In the genomic region with DNA sequence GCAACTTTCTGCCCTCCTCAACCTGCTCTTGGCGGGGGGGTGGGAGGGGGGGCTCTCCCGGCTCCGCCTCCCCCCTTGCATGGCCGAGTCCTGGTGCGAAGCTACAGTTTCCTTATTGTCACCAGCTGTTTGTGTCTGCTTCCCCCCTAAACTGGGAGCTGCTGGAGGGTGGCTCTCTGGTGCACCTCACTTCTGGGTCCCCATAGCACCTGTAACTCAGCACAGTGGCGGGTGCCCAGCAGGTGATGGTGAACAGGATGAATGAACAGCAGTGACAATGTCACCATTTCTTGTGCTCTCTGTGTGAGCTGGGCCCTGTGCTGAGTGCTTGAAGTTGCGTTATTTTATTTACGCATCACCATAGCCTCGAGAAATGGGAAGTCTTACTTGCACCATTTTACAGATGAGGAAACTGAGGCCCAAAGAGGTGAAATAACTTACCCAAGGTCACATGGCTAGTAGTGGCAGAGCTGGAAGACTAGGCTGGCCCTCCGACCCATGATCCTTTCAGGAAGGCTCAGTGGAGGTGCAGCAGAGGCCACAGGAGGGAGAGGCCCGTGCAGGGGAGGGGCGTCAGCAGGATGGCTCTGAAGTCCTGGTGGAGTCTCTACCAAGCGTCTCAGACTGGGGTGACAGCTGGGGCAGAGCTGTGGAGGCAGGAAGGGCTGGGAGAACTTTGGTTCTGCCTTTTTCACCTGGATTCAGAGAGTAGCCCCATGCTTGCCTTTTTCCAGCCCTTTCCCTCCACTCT, we compare ENCODE assay signal across 21 cellular contexts. TPM values are rescaled to one million over a fixed set of nuclear protein-coding genes. Genes with fewer than 3 reads are reported as not detected.
A peak's percentile ranks its signal among the peaks of the same experiment; 100 is the strongest.
DNase-seq lines count a peak whose midpoint lies in the region; ATAC-seq and TF ChIP-seq lines count a peak whose summit lies in the region.
"Had no signal": no experiment of that assay in that cellular context is flagged by ENCODE, and none has a peak within 500 bp of the region (broad histone marks: within the 10 kb centered on the region; RNA-seq: fewer than 3 reads in every experiment).

No MANE protein-coding gene starts in this region.

- no peak overlapping the region for H3K4ac ChIP-seq in neuronal stem cell (ENCODE audit: low read length)

- no peak overlapping the region for H3K18ac ChIP-seq in neuronal stem cell (ENCODE audit: low read length)

- H3K4me3 Mint-ChIP-seq in natural killer cell treated with Interleukin-12 subunit alpha and Interleukin-12 subunit beta and Interleukin-15 and Interleukin-18, amount 100 ng/mL, for 72 hours, result no peak overlapping the region
- H3K4me3 Mint-ChIP-seq in natural killer cell, result no peak overlapping the region
- H3K4me3 Mint-ChIP-seq: CD14-positive monocyte had no signal

- no peak overlapping the region for H2AFZ ChIP-seq in neuronal stem cell (ENCODE audit: low read length)

- no peaks in the 10 kb centered on the region for H3K9me3 ChIP-seq in neuronal stem cell (replicated peaks in 1 of 2; ENCODE audit: control insufficient read depth in 2 of 2, insufficient read depth in 1 of 2, low read depth in 1 of 2, low read length in 2 of 2)

- H2AK5ac ChIP-seq in neuronal stem cell (ENCODE audit: low read depth, low read length), result peak overlapping the region; percentile 33

- H3K27me3 ChIP-seq in neuronal stem cell (ENCODE audit: control insufficient read depth in 3 of 3, insufficient read depth in 3 of 3, low read depth in 1 of 3, low read length in 3 of 3), result no peaks in the 10 kb centered on the region

- H2BK5ac ChIP-seq in neuronal stem cell (ENCODE audit: low read length), result no peak overlapping the region

- no peak overlapping the region for H3K27ac ChIP-seq in neuronal stem cell (replicated peaks; ENCODE audit: low read length)

- intact Hi-C loops in natural killer cell (cut with micrococcal nuclease), result no loop called here

- H3K27ac Mint-ChIP-seq in natural killer cell treated with Interleukin-12 subunit alpha and Interleukin-12 subunit beta and Interleukin-15 and Interleukin-18, amount 100 ng/mL, for 72 hours, result no peak overlapping the region
- H3K27ac Mint-ChIP-seq in natural killer cell, result no peak overlapping the region
- H3K27ac Mint-ChIP-seq: CD14-positive monocyte had no signal

- H4K8ac ChIP-seq in neuronal stem cell (ENCODE audit: low read depth, low read length), result no peak overlapping the region

- H3K36me3 Mint-ChIP-seq in natural killer cell treated with Interleukin-12 subunit alpha and Interleukin-12 subunit beta and Interleukin-15 and Interleukin-18, amount 100 ng/mL, for 72 hours, result no peaks in the 10 kb centered on the region
- H3K36me3 Mint-ChIP-seq in natural killer cell, result no peaks in the 10 kb centered on the region

- no peak overlapping the region for H3K9ac ChIP-seq in neuronal stem cell (ENCODE audit: low read depth, low read length, poor library complexity)

- DNase-seq in natural killer cell treated with Interleukin-12 subunit alpha and Interleukin-12 subunit beta and Interleukin-15 and Interleukin-18, amount 100 ng/mL, for 72 hours (ENCODE audit: low spot score), result peak; percentile 31
- DNase-seq in natural killer cell (no peak), ecto neural progenitor cell (ENCODE audit: low spot score) (peak; percentile 26), neuronal stem cell (ENCODE audit: low spot score) (no peak), NK-92 (lab: John Stamatoyannopoulos, UW; ENCODE audit: unreplicated experiment) (no peak), cerebellar nuclear complex (lab: John Stamatoyannopoulos, UW) (no peak)
- no peak for DNase-seq in activated CD8-positive, alpha-beta memory T cell treated with anti-CD3 and anti-CD28 coated beads, Interleukin-2, amount 50 U/mL, for 4 hours
- DNase-seq: ACHN, AML-193, COR-L47, DMS153, IMR-90, Kasumi-1, NCI-H1105, NCI-H1694, NCI-H2107, NCI-H2227 treated with DMSO at 0.1 percent for 48 hours, NCI-H524, SHP77 had no signal

- no peak overlapping the region for H3K4me2 ChIP-seq in neuronal stem cell (ENCODE audit: insufficient read depth, low read length, poor library complexity, severe bottlenecking)

- H3K23ac ChIP-seq in neuronal stem cell (ENCODE audit: low read depth, low read length, poor library complexity), result no peak overlapping the region

- peaks cover 34 to 56% of the 10 kb centered on the region in 2 donors for H3K36me3 ChIP-seq in neuronal stem cell (replicated peaks in 1 of 2; ENCODE audit: control insufficient read depth in 2 of 2, insufficient read depth in 2 of 2, low read length in 2 of 2)

- WGBS in neuronal stem cell (ENCODE audit: extremely low coverage in 2 of 2, insufficient read length in 2 of 2, insufficient replicate concordance in 1 of 2), 2 donors, result no CpG with 5 or more reads among the region's 13 CpGs

- peaks cover 5 to 6% of the 10 kb centered on the region in 2 donors for H3K4me1 Mint-ChIP-seq in natural killer cell treated with Interleukin-12 subunit alpha and Interleukin-12 subunit beta and Interleukin-15 and Interleukin-18, amount 100 ng/mL, for 72 hours (ENCODE audit: low read depth in 2 of 2)
- peaks cover 6 to 7% of the 10 kb centered on the region in 2 donors for H3K4me1 Mint-ChIP-seq in natural killer cell

- H2BK15ac ChIP-seq in neuronal stem cell (ENCODE audit: low read length), result no peak overlapping the region

- no peak for TF ChIP-seq CTCF in natural killer cell (IDR thresholded peaks at IDR 0.05)

- H3K4me1 ChIP-seq in neuronal stem cell (ENCODE audit: control insufficient read depth in 2 of 2, insufficient read depth in 1 of 2, low read depth in 1 of 2, low read length in 2 of 2), result peaks cover 3 to 8% of the 10 kb centered on the region in 2 donors

- H2BK120ac ChIP-seq in neuronal stem cell (ENCODE audit: low read depth, low read length), result peak overlapping the region; percentile 41

- peaks cover 0 to 3% of the 10 kb centered on the region in 2 donors for H3K27me3 Mint-ChIP-seq in natural killer cell treated with Interleukin-12 subunit alpha and Interleukin-12 subunit beta and Interleukin-15 and Interleukin-18, amount 100 ng/mL, for 72 hours
- no peaks in the 10 kb centered on the region for H3K27me3 Mint-ChIP-seq in natural killer cell (ENCODE audit: low read depth in 2 of 2)

- no peak overlapping the region for H3K14ac ChIP-seq in neuronal stem cell (ENCODE audit: low read length)

- H4K91ac ChIP-seq in neuronal stem cell (ENCODE audit: low read depth, low read length, poor library complexity), result peak overlapping the region; percentile 82

- H3K9me3 Mint-ChIP-seq in natural killer cell treated with Interleukin-12 subunit alpha and Interleukin-12 subunit beta and Interleukin-15 and Interleukin-18, amount 100 ng/mL, for 72 hours, result no peaks in the 10 kb centered on the region
- H3K9me3 Mint-ChIP-seq in natural killer cell, result no peaks in the 10 kb centered on the region
- H3K9me3 Mint-ChIP-seq: CD14-positive monocyte had no signal

- no peak overlapping the region for H2BK12ac ChIP-seq in neuronal stem cell (ENCODE audit: low read length)

- ATAC-seq in natural killer cell treated with Interleukin-12 subunit alpha and Interleukin-12 subunit beta and Interleukin-15 and Interleukin-18, amount 100 ng/mL, for 72 hours, result no peak
- ATAC-seq in natural killer cell, result no peak
- ATAC-seq: Panc1 had no signal

- no peak overlapping the region for H3K4me3 ChIP-seq in neuronal stem cell (ENCODE audit: low read length in 2 of 2)

- peaks cover 18% of the 10 kb centered on the region for H3K79me1 ChIP-seq in neuronal stem cell (ENCODE audit: low read depth, low read length)

RNA-seq across cellular contexts. Expression of gene SRC, which starts 41.8 kb away (rescaled TPM):
- 1 to 10 TPM; 6.8 to 8.6 TPM for total RNA-seq in natural killer cell treated with Interleukin-12 subunit alpha and Interleukin-12 subunit beta and Interleukin-15 and Interleukin-18, amount 100 ng/mL, for 72 hours
- total RNA-seq in natural killer cell, result 10 to 100 TPM in 2 of 3 donors, 1 to 10 TPM in 1; 2.3 to 15.6 (median 10.5) TPM
- polyA plus RNA-seq in neuronal stem cell (2013, experiment 1 of 2), result 32.2 TPM
- polyA plus RNA-seq in neuronal stem cell (2013, experiment 2 of 2), result 33.5 TPM

Comparison
In these comparisons a context has a peak if more than half of its experiments do, and no peak if none do; other contexts are left out.
1. DNase-seq: peak in natural killer cell treated with Interleukin-12 subunit alpha and Interleukin-12 subunit beta and Interleukin-15 and Interleukin-18, amount 100 ng/mL, for 72 hours (single experiment) and ecto neural progenitor cell (single experiment); none in natural killer cell (single experiment), neuronal stem cell (single experiment), activated CD8-positive, alpha-beta memory T cell treated with anti-CD3 and anti-CD28 coated beads, Interleukin-2, amount 50 U/mL, for 4 hours (single experiment), NK-92 (single experiment) and cerebellar nuclear complex (0 of 2).